In genomic region chr16:90007015-90007414, GRCh38 we compare ENCODE assay signal across 1 cellular context.
TF ChIP-seq lines count a peak whose summit lies in the region.

No MANE protein-coding gene starts in this region.

TF ChIP-seq in HepG2, 621 proteins besides CTCF, POLR2A, EP300 and RAD21:
- no peak for TF ChIP-seq ZNF781 (CRISPR knock-in tag; IDR thresholded peaks at IDR 0.05; ENCODE audit: borderline replicate concordance, not compliant biosample characterization)
- peak; percentile 12; the same call in 1 of the 2 replicates for TF ChIP-seq ZNF687 (CRISPR knock-in tag; IDR thresholded peaks at IDR 0.05)
